In the genomic region with DNA sequence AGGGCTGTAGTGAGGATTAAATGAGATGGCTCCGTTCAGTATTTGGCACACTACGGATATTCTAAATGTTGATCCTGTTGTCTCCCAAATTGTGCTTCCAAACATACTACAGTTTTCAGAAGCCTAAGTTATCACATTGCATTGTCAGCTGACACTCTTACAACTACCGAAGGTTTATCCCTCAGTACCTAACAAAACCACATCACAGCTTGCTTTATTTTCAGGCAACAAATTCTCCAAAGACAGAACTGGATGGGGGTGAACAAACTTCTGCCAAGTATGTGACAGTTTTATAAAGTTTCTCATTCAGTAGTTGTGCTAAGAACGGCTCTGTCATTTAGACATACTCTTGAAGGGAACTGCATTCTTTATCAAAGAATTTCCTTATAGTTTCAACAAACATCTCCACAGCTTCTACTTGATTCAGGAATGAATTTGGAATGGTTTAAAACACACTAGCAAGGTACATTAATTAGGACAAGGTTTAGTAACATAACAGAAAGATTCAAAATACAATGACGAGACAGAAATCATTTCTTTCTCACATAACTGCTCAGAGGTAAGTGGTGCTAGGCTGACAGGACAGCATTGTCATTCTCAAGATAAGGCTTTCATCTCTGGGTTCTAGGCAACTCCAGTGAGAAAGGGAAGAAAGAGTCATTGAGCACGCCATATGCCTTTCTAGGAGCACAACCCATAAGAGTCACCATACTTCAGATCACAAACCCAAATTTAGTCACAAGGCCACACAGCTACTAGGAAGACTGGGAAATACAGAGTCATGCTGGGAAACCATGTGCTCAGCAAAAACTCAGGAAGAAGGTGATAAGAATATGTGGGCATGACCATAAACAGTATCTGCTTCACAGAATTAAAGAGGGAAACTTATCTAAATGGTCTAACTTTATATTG, we compare ENCODE assay signal across 18 cellular contexts.
DNase-seq lines count a peak whose midpoint lies in the region; ATAC-seq, FAIRE-seq and TF ChIP-seq lines count a peak whose summit lies in the region.
"Had no signal": no experiment of that assay in that cellular context is flagged by ENCODE, and none has a peak within 500 bp of the region (broad histone marks: within the 10 kb centered on the region; RNA-seq: fewer than 3 reads in every experiment).

No MANE protein-coding gene starts in this region.

- 78 to 79% methylated on average over 6 of the region's 6 CpGs for WGBS in pancreas, 2 donors

- H3K27ac ChIP-seq in KMS-11 (peak overlapping the region; percentile 18; the same call in 1 of the 2 replicates), endothelial cell of umbilical vein (ENCODE audit: insufficient read depth, low read depth, low read length) (no peak overlapping the region), pancreas (no peak overlapping the region)
- H3K27ac ChIP-seq: prostate gland, SK-N-MC had no signal

- dilution Hi-C loops in endothelial cell of umbilical vein (cut with MboI; ENCODE audit: extremely low pct_ligation_motif_present, low sequenced_read_pairs): no loop called here

- H3K9me3 ChIP-seq in endothelial cell of umbilical vein (replicated peaks; ENCODE audit: control insufficient read depth, insufficient read depth, low read length) (no peaks in the 10 kb centered on the region), pancreas (no peaks in the 10 kb centered on the region)
- H3K9me3 ChIP-seq: prostate gland had no signal

- H3K4me2 ChIP-seq in KMS-11: peak overlapping the region; percentile 63
- no peak overlapping the region for H3K4me2 ChIP-seq in endothelial cell of umbilical vein (ENCODE audit: insufficient read depth, low read length)

- peak overlapping the region; percentile 85 for H3K27ac Mint-ChIP-seq in activated T-cell treated with anti-CD3 and anti-CD28 coated beads, Interleukin-2, amount 50 U/mL, for 24 hours

- H3K79me2 ChIP-seq in KMS-11 (ENCODE audit: insufficient read depth, low read depth) (no peaks in the 10 kb centered on the region), endothelial cell of umbilical vein (ENCODE audit: control insufficient read depth, insufficient read depth, low read length) (no peaks in the 10 kb centered on the region)

- H4K20me1 ChIP-seq in KMS-11 (ENCODE audit: insufficient read depth) (no peaks in the 10 kb centered on the region), endothelial cell of umbilical vein (replicated peaks; ENCODE audit: control insufficient read depth, extremely low read depth, insufficient read depth, low read length) (no peaks in the 10 kb centered on the region)

- H3K27me3 Mint-ChIP-seq in activated T-cell treated with anti-CD3 and anti-CD28 coated beads, Interleukin-2, amount 50 U/mL, for 24 hours: no peaks in the 10 kb centered on the region

- H3K9me3 Mint-ChIP-seq in activated T-cell treated with anti-CD3 and anti-CD28 coated beads, Interleukin-2, amount 50 U/mL, for 24 hours: peaks cover 10% of the 10 kb centered on the region

- H3K4me3 Mint-ChIP-seq in activated T-cell treated with anti-CD3 and anti-CD28 coated beads, Interleukin-2, amount 50 U/mL, for 24 hours: peak overlapping the region; percentile 6

- no peak for TF ChIP-seq CTCF in KMS-11 (conservative IDR thresholded peaks at IDR 0.05; ENCODE audit: low read depth, low read length)
- TF ChIP-seq CTCF in endothelial cell of umbilical vein (IDR thresholded peaks at IDR 0.05; ENCODE audit: extremely low read depth in 1 of 2, insufficient read depth in 1 of 2, low read depth in 1 of 2, low read length in 2 of 2): no peak
- no peak for TF ChIP-seq CTCF in pancreas (IDR thresholded peaks at IDR 0.05)

- H2AFZ ChIP-seq in KMS-11 (ENCODE audit: low read depth): peak overlapping the region; percentile 42; the same call in 1 of the 2 replicates
- no peak overlapping the region for H2AFZ ChIP-seq in endothelial cell of umbilical vein (ENCODE audit: low read depth, low read length)

- H3K9me1 ChIP-seq in endothelial cell of umbilical vein (replicated peaks; ENCODE audit: control insufficient read depth, extremely low read depth, insufficient read depth, low read length): no peaks in the 10 kb centered on the region

- no peaks in the 10 kb centered on the region for H3K27me3 ChIP-seq in KMS-11 (ENCODE audit: insufficient read depth, low read depth)
- no peaks in the 10 kb centered on the region for H3K27me3 ChIP-seq in endothelial cell of umbilical vein (ENCODE audit: control insufficient read depth in 2 of 2, insufficient read depth in 2 of 2, low read length in 2 of 2)
- H3K27me3 ChIP-seq in pancreas: no peaks in the 10 kb centered on the region

- CTCF ChIA-PET in endothelial cell of umbilical vein (lab: Charles Lee): no interaction called here

- intact Hi-C loops in endothelial cell of umbilical vein (cut with micrococcal nuclease): no loop called here
- intact Hi-C loops in pancreas (cut with DNase I): no loop called here

- peak; percentile 66 to 81 (median 76) for ATAC-seq in pancreas

- DNase-seq in activated T-cell treated with anti-CD3 and anti-CD28 coated beads, Interleukin-2, amount 50 U/mL, for 24 hours: no peak
- DNase-seq in activated T-cell treated with anti-CD3 and anti-CD28 coated beads for 4 hours (no peak), endothelial cell of umbilical vein (ENCODE audit: low read depth, low spot score) (no peak), pancreas (no peak), mesenteric fat pad (ENCODE audit: low spot score) (no peak), CD1c-positive myeloid dendritic cell (ENCODE audit: extremely low spot score) (no peak), midbrain (lab: John Stamatoyannopoulos, UW) (no peak)
- DNase-seq: activated CD8-positive, alpha-beta memory T cell treated with anti-CD3 and anti-CD28 coated beads, Interleukin-2, amount 50 U/mL, for 4 hours; amniotic stem cell; KBM-7; NCI-H1436 treated with DMSO at 0.1 percent for 48 hours; NCI-H446; trophoblast cell had no signal

- POLR2A ChIA-PET in endothelial cell of umbilical vein (lab: Charles Lee): no interaction called here

- H3K9ac ChIP-seq in KMS-11 (no peak overlapping the region), endothelial cell of umbilical vein (replicated peaks; ENCODE audit: extremely low read depth, insufficient read depth, low read length) (no peak overlapping the region)

- H3K4me1 ChIP-seq in KMS-11 (ENCODE audit: low read depth, poor library complexity, severe bottlenecking) (peaks cover 48% of the 10 kb centered on the region), endothelial cell of umbilical vein (ENCODE audit: control insufficient read depth, extremely low read depth, insufficient read depth, low read length) (no peaks in the 10 kb centered on the region), pancreas (peaks cover 0 to 6% (median 0%) of the 10 kb centered on the region in 3 donors)
- H3K4me1 ChIP-seq: prostate gland had no signal

- FAIRE-seq in endothelial cell of umbilical vein (lab: Jason Lieb, UNC): peak; percentile 59
- no peak for FAIRE-seq in pancreas (lab: Jason Lieb, UNC)
- FAIRE-seq: colon, G401.6 had no signal

- no peak overlapping the region for H3K4me3 ChIP-seq in KMS-11 (IDR thresholded peaks at IDR 0.05; ENCODE audit: insufficient read depth, low read depth, low read length)
- H3K4me3 ChIP-seq in endothelial cell of umbilical vein (replicated peaks in 1 of 3; ENCODE audit: insufficient read depth in 1 of 3, low read depth in 1 of 3, low read length in 3 of 3): no peak overlapping the region
- H3K4me3 ChIP-seq in pancreas: no peak overlapping the region
- H3K4me3 ChIP-seq: prostate gland, SK-N-MC had no signal

- peaks cover 40% of the 10 kb centered on the region for H3K4me1 Mint-ChIP-seq in activated T-cell treated with anti-CD3 and anti-CD28 coated beads, Interleukin-2, amount 50 U/mL, for 24 hours (ENCODE audit: low read depth)

- no peaks in the 10 kb centered on the region for H3K36me3 ChIP-seq in KMS-11 (ENCODE audit: insufficient read depth)
- no peaks in the 10 kb centered on the region for H3K36me3 ChIP-seq in endothelial cell of umbilical vein (ENCODE audit: control insufficient read depth in 2 of 2, extremely low read depth in 1 of 2, insufficient read depth in 2 of 2, low read length in 2 of 2)
- H3K36me3 ChIP-seq in pancreas: no peaks in the 10 kb centered on the region
- H3K36me3 ChIP-seq: prostate gland had no signal

- H3K36me3 Mint-ChIP-seq in activated T-cell treated with anti-CD3 and anti-CD28 coated beads, Interleukin-2, amount 50 U/mL, for 24 hours (ENCODE audit: low read depth): no peaks in the 10 kb centered on the region

- TF ChIP-seq POLR2A in endothelial cell of umbilical vein (IDR thresholded peaks at IDR 0.05; ENCODE audit: low read depth, low read length): no peak

- no TSS peak for BruUV-seq in endothelial cell of umbilical vein (replicated peaks; lab: Mats Ljungman, UMichigan)

TF ChIP-seq in endothelial cell of umbilical vein, 7 proteins besides CTCF, POLR2A, EP300 and RAD21:
- TF ChIP-seq POLR2AphosphoS5 (IDR thresholded peaks at IDR 0.05; ENCODE audit: insufficient read depth, low read depth, low read length) (no peak), GATA2 (IDR thresholded peaks at IDR 0.05; ENCODE audit: insufficient read depth, insufficient read length, low read depth, low read length) (no peak)
